8 cellular contexts compared by ENCODE assay signal in genomic region chr6:10747251-10747972, GRCh38. TPM values are rescaled to one million over a fixed set of nuclear protein-coding genes. Genes with fewer than 3 reads are reported as not detected.
A peak's percentile ranks its signal among the peaks of the same experiment; 100 is the strongest.
DNase-seq lines count a peak whose midpoint lies in the region; TF ChIP-seq lines count a peak whose summit lies in the region.

Gene TMEM14B, plus strand, starts transcription at chr6:10747805. Its CDS starts 1,441 bp downstream, at chr6:10749246.

- peak within 1 kb of the TSS; percentile 92 for H3K27ac Mint-ChIP-seq in HFFc6

- H3K9me3 ChIP-seq in SK-N-MC (ENCODE audit: low read depth, low read length), result no peaks in the 10 kb centered on the region

- peak; percentile 76 for TF ChIP-seq POLR2A in NB4 (IDR thresholded peaks at IDR 0.05; ENCODE audit: extremely low read depth, insufficient read length)

- H3K9ac ChIP-seq in SK-N-MC (ENCODE audit: insufficient read length), result peak within 1 kb of the TSS; percentile 99

- H3K4me3 Mint-ChIP-seq in HFFc6, result peak within 1 kb of the TSS; percentile 97

- H3K27ac ChIP-seq in SK-N-MC (peak within 1 kb of the TSS; percentile 78), temporal lobe (ENCODE audit: low read depth, low read length) (peak within 1 kb of the TSS; percentile 82)

- H3K9me3 Mint-ChIP-seq in HFFc6, result no peaks in the 10 kb centered on the region

- TF ChIP-seq CTCF in HFFc6 (IDR thresholded peaks at IDR 0.05) (no peak), NB4 (IDR thresholded peaks at IDR 0.05; ENCODE audit: low read depth, low read length) (no peak)

- peaks cover 30% of the 10 kb centered on the region for H3K4me1 Mint-ChIP-seq in HFFc6 (ENCODE audit: low read depth)

- peak within 1 kb of the TSS; percentile 98 for H3K4me3 ChIP-seq in NB4 (ENCODE audit: low read depth, low read length)
- peak within 1 kb of the TSS; percentile 99 for H3K4me3 ChIP-seq in SK-N-MC

- H3K36me3 ChIP-seq in SK-N-MC (ENCODE audit: insufficient read depth, low read length), result peaks cover 29% of the 10 kb centered on the region

- DNase-seq in GM04503 (ENCODE audit: low read depth) (peak; percentile 57), HFFc6 (peak; percentile 93), NB4 (ENCODE audit: low read depth) (peak; percentile 98), SK-N-MC (ENCODE audit: low read depth, low spot score) (peak; percentile 81), germinal center (ENCODE audit: low spot score) (peak; percentile 99), occipital lobe (lab: John Stamatoyannopoulos, UW) (peak; percentile 97)
- peak; percentile 100 for DNase-seq in activated naive CD4-positive, alpha-beta T cell treated with anti-CD3 and anti-CD28 coated beads, Interleukin-2, amount 50 U/mL, for 16 hours

- H3K27me3 Mint-ChIP-seq in HFFc6 (ENCODE audit: insufficient read depth), result peaks cover 2% of the 10 kb centered on the region; the same call in 1 of the 2 replicates

- H3K36me3 Mint-ChIP-seq in HFFc6 (ENCODE audit: low read depth), result peaks cover 16% of the 10 kb centered on the region

RNA-seq across cellular contexts. Expression of gene TMEM14B, which starts in this region (rescaled TPM):
- 100 to 1,000 TPM in 1 of 6 experiments, 10 to 100 TPM in 5; 82.7 to 113 (median 96.7) TPM for total RNA-seq in HFFc6 (2021; fragmentation: NEBNext Ultra II Directional; extraction: Animal tissue kit (Norgen Biotek cat#: 25700))
- total RNA-seq in occipital lobe, result 48.8 TPM
- total RNA-seq in temporal lobe, result 41.6 TPM

Comparison
In these comparisons a context has a peak if more than half of its experiments do, and no peak if none do; other contexts are left out.
1. Peak in every context shown above with its lines: DNase-seq, H3K4me3 ChIP-seq and H3K27ac ChIP-seq.